In the genomic region with DNA sequence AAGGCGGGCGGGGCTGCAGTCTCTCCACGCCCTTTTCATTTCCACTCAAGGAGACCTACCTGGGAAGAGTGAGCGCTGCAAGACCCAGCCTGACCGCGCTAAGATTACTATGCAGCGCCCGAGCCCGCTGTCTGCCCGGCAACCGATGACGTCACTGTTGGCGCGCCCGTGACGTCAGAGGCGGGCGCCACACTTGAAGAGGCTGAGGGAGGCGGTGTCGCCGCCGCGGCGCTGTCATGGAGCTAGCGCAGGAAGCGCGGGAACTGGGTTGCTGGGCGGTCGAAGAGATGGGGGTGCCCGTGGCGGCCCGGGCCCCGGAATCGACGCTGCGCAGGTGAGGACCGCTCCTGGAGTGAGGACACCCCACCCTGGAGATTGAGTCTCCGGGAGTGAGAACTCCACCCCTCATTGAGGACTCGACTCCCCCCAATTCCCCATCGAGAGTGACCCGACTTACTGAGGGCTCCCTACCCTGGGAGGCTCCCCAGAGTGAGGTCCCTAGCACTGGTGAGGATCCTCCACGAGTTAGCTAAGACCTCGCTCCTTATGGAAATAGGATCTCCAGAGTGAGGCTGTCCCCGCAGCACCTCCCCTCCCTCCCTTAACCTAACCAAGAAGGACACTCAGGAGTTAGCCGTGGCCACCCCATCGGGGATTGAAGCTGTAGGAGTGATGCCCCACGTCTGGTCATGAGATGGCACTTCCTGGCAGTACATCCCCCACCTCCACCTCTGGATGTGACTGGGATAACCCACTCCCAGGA, we compare ENCODE assay signal across 8 cellular contexts. TPM values are rescaled to one million over a fixed set of nuclear protein-coding genes. Genes with fewer than 3 reads are reported as not detected.
DNase-seq lines count a peak whose midpoint lies in the region; ATAC-seq and TF ChIP-seq lines count a peak whose summit lies in the region.

A gene with protein sequence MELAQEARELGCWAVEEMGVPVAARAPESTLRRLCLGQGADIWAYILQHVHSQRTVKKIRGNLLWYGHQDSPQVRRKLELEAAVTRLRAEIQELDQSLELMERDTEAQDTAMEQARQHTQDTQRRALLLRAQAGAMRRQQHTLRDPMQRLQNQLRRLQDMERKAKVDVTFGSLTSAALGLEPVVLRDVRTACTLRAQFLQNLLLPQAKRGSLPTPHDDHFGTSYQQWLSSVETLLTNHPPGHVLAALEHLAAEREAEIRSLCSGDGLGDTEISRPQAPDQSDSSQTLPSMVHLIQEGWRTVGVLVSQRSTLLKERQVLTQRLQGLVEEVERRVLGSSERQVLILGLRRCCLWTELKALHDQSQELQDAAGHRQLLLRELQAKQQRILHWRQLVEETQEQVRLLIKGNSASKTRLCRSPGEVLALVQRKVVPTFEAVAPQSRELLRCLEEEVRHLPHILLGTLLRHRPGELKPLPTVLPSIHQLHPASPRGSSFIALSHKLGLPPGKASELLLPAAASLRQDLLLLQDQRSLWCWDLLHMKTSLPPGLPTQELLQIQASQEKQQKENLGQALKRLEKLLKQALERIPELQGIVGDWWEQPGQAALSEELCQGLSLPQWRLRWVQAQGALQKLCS (plus strand): TSS at position 177 of the 763 bp plus-strand sequence. CDS start 60 bp downstream, at position 237.

- H3K4me1 ChIP-seq in mononuclear cell (ENCODE audit: insufficient read depth, low read length), result peaks cover 35% of the 10 kb centered on the region

- no peak for TF ChIP-seq EP300 in Ishikawa (IDR thresholded peaks at IDR 0.05; ENCODE audit: borderline replicate concordance)

- DNase-seq in DMS 273 (lab: John Stamatoyannopoulos, UW; ENCODE audit: unreplicated experiment), result peak; percentile 97
- peak; percentile 98 for DNase-seq in OCI-M2 (lab: John Stamatoyannopoulos, UW; ENCODE audit: unreplicated experiment)
- DNase-seq in activated T-cell treated with anti-CD3 and anti-CD28 coated beads for 24 hours (ENCODE audit: low read depth), result peak; percentile 95
- DNase-seq in epidermal melanocyte (ENCODE audit: insufficient read length, low spot score), result peak; percentile 87
- DNase-seq in stimulated activated CD8-positive, alpha-beta memory T cell treated with anti-CD3 and anti-CD28 coated beads, Interleukin-2, amount 100 ng/mL, for 48 hours (ENCODE audit: low read depth in 2 of 2), result peak; percentile 93

- no peaks in the 10 kb centered on the region for H3K27me3 ChIP-seq in mononuclear cell (ENCODE audit: insufficient read depth, low read length)

- ATAC-seq in GM21528 (IDR thresholded peaks at IDR 0.05; ENCODE audit: low FRiP score, unreplicated experiment), result peak; percentile 72

- no peak for TF ChIP-seq RAD21 in Ishikawa (IDR thresholded peaks at IDR 0.05; ENCODE audit: low read depth)

- peak within 1 kb of the TSS; percentile 62 for H3K4me3 ChIP-seq in mononuclear cell (ENCODE audit: low read length)

- no peaks in the 10 kb centered on the region for H3K9me3 ChIP-seq in mononuclear cell (ENCODE audit: low read depth, low read length)

TF ChIP-seq in Ishikawa, 13 proteins besides CTCF, POLR2A, EP300 and RAD21:
- no peak; the same call in 1 of the 2 replicates for TF ChIP-seq TCF12 (IDR thresholded peaks at IDR 0.05; ENCODE audit: low read depth)
- TF ChIP-seq EGR1 (IDR thresholded peaks at IDR 0.05), result no peak
- TF ChIP-seq ZBTB7A (IDR thresholded peaks at IDR 0.05; ENCODE audit: low read depth), result no peak
- no peak for TF ChIP-seq CEBPB (IDR thresholded peaks at IDR 0.05)
- TF ChIP-seq YY1 (IDR thresholded peaks at IDR 0.05; ENCODE audit: low read depth), result peak; percentile 80
- TF ChIP-seq, protein P1, sequence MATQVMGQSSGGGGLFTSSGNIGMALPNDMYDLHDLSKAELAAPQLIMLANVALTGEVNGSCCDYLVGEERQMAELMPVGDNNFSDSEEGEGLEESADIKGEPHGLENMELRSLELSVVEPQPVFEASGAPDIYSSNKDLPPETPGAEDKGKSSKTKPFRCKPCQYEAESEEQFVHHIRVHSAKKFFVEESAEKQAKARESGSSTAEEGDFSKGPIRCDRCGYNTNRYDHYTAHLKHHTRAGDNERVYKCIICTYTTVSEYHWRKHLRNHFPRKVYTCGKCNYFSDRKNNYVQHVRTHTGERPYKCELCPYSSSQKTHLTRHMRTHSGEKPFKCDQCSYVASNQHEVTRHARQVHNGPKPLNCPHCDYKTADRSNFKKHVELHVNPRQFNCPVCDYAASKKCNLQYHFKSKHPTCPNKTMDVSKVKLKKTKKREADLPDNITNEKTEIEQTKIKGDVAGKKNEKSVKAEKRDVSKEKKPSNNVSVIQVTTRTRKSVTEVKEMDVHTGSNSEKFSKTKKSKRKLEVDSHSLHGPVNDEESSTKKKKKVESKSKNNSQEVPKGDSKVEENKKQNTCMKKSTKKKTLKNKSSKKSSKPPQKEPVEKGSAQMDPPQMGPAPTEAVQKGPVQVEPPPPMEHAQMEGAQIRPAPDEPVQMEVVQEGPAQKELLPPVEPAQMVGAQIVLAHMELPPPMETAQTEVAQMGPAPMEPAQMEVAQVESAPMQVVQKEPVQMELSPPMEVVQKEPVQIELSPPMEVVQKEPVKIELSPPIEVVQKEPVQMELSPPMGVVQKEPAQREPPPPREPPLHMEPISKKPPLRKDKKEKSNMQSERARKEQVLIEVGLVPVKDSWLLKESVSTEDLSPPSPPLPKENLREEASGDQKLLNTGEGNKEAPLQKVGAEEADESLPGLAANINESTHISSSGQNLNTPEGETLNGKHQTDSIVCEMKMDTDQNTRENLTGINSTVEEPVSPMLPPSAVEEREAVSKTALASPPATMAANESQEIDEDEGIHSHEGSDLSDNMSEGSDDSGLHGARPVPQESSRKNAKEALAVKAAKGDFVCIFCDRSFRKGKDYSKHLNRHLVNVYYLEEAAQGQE (IDR thresholded peaks at IDR 0.05; ENCODE audit: low read depth), result no peak
- TF ChIP-seq, protein P2, sequence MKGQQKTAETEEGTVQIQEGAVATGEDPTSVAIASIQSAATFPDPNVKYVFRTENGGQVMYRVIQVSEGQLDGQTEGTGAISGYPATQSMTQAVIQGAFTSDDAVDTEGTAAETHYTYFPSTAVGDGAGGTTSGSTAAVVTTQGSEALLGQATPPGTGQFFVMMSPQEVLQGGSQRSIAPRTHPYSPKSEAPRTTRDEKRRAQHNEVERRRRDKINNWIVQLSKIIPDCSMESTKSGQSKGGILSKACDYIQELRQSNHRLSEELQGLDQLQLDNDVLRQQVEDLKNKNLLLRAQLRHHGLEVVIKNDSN (IDR thresholded peaks at IDR 0.05), result no peak
- TF ChIP-seq TEAD4 (IDR thresholded peaks at IDR 0.05), result no peak
- peak; percentile 66; the same call in 1 of the 2 replicates for TF ChIP-seq TAF1 (IDR thresholded peaks at IDR 0.05; ENCODE audit: low read depth)
- no peak for TF ChIP-seq FOXM1 (IDR thresholded peaks at IDR 0.05; ENCODE audit: borderline replicate concordance, low read depth)
- TF ChIP-seq NFIC (IDR thresholded peaks at IDR 0.05), result no peak
- TF ChIP-seq CREB1 (IDR thresholded peaks at IDR 0.05; ENCODE audit: low read depth), result peak; percentile 100
- TF ChIP-seq, protein P3, sequence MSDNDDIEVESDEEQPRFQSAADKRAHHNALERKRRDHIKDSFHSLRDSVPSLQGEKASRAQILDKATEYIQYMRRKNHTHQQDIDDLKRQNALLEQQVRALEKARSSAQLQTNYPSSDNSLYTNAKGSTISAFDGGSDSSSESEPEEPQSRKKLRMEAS (IDR thresholded peaks at IDR 0.05), result peak; percentile 79

RNA-seq across cellular contexts. Expression of the gene that starts here (rescaled TPM):
- 6.0 TPM for total RNA-seq in mononuclear cell

Comparison
In these comparisons a context has a peak if more than half of its experiments do, and no peak if none do; other contexts are left out.
1. Peak in every context shown above with its lines: DNase-seq, ATAC-seq and H3K4me3 ChIP-seq.